In the genomic region with DNA sequence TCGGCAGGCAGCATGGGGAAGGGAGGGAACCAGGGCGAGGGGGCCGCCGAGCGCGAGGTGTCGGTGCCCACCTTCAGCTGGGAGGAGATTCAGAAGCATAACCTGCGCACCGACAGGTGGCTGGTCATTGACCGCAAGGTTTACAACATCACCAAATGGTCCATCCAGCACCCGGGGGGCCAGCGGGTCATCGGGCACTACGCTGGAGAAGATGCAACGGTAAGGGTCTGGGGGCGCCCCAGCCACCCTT, we compare ENCODE assay signal across 2 cellular contexts.
TF ChIP-seq lines count a peak whose summit lies in the region.

No MANE protein-coding gene starts in this region.

TF ChIP-seq in A549, 52 proteins besides CTCF, POLR2A, EP300 and RAD21 (continued from another document):
- TF ChIP-seq, protein P1, sequence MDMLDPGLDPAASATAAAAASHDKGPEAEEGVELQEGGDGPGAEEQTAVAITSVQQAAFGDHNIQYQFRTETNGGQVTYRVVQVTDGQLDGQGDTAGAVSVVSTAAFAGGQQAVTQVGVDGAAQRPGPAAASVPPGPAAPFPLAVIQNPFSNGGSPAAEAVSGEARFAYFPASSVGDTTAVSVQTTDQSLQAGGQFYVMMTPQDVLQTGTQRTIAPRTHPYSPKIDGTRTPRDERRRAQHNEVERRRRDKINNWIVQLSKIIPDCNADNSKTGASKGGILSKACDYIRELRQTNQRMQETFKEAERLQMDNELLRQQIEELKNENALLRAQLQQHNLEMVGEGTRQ (IDR thresholded peaks at IDR 0.05): no peak
- no peak for TF ChIP-seq EHF (CRISPR knock-in tag; IDR thresholded peaks at IDR 0.05)
- TF ChIP-seq, protein P2, sequence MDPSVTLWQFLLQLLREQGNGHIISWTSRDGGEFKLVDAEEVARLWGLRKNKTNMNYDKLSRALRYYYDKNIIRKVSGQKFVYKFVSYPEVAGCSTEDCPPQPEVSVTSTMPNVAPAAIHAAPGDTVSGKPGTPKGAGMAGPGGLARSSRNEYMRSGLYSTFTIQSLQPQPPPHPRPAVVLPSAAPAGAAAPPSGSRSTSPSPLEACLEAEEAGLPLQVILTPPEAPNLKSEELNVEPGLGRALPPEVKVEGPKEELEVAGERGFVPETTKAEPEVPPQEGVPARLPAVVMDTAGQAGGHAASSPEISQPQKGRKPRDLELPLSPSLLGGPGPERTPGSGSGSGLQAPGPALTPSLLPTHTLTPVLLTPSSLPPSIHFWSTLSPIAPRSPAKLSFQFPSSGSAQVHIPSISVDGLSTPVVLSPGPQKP (IDR thresholded peaks at IDR 0.05; ENCODE audit: low read depth, low read length): no peak
- no peak for TF ChIP-seq GATA3 (IDR thresholded peaks at IDR 0.05; ENCODE audit: borderline replicate concordance)

TF ChIP-seq in HEK293, 187 proteins besides CTCF, POLR2A, EP300 and RAD21 (continued from another document):
- TF ChIP-seq, protein P3, sequence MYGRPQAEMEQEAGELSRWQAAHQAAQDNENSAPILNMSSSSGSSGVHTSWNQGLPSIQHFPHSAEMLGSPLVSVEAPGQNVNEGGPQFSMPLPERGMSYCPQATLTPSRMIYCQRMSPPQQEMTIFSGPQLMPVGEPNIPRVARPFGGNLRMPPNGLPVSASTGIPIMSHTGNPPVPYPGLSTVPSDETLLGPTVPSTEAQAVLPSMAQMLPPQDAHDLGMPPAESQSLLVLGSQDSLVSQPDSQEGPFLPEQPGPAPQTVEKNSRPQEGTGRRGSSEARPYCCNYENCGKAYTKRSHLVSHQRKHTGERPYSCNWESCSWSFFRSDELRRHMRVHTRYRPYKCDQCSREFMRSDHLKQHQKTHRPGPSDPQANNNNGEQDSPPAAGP (tag by site-specific recombination; IDR thresholded peaks at IDR 0.05): peak; percentile 37; the same call in 1 of the 2 replicates
- TF ChIP-seq, protein P4, sequence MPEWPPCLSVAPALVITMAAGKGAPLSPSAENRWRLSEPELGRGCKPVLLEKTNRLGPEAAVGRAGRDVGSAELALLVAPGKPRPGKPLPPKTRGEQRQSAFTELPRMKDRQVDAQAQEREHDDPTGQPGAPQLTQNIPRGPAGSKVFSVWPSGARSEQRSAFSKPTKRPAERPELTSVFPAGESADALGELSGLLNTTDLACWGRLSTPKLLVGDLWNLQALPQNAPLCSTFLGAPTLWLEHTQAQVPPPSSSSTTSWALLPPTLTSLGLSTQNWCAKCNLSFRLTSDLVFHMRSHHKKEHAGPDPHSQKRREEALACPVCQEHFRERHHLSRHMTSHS (tag by site-specific recombination; IDR thresholded peaks at IDR 0.05): no peak
- no peak for TF ChIP-seq ZNF571 (tag by site-specific recombination; IDR thresholded peaks at IDR 0.05)
- TF ChIP-seq, protein P5, sequence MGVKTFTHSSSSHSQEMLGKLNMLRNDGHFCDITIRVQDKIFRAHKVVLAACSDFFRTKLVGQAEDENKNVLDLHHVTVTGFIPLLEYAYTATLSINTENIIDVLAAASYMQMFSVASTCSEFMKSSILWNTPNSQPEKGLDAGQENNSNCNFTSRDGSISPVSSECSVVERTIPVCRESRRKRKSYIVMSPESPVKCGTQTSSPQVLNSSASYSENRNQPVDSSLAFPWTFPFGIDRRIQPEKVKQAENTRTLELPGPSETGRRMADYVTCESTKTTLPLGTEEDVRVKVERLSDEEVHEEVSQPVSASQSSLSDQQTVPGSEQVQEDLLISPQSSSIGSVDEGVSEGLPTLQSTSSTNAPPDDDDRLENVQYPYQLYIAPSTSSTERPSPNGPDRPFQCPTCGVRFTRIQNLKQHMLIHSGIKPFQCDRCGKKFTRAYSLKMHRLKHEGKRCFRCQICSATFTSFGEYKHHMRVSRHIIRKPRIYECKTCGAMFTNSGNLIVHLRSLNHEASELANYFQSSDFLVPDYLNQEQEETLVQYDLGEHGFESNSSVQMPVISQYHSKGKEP (tag by site-specific recombination; IDR thresholded peaks at IDR 0.05): no peak
